8 cellular contexts compared by ENCODE assay signal in the genomic region with DNA sequence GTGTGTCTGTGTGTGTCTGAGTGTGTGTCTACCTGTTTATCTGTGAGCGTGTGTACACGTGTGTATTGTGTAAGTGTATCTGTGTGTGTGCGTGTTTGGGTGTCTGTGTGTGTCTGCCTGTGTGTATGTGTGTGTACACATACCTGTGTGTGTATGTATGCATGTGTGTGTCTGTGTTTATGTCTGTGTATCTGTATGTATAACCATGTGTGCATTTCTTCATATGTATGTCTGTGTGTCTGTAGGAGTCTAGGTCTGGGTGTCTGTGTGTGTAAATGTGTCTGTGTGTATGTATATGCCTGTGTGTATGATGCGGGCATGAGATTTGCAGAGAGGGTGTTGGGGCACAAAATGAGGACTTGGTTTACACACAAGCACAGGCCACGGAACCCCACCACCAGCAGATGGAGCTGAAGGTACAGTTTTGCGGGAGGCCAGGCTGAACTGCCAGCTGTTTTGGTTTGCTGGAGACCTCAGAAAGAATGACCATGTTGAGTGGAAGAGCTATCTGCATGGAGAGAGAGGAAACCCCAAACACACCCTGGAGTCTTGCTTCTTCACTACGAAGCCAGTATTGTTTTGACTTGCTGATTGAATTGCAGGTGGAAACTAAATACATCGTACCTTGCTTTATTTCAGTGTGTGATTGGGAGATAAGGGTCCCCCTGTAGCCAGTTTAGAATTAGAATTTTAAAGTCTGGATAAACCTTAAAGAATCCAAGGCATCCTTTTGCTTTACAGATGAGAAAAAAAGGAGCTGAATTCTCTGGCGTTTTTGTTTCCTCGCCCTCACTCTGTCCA.
DNase-seq lines count a peak whose midpoint lies in the region; ATAC-seq and TF ChIP-seq lines count a peak whose summit lies in the region.

No MANE protein-coding gene starts in this region.

- H4K91ac ChIP-seq in H9 (ENCODE audit: insufficient read length, low read depth, low read length) = no peak overlapping the region

- no peak overlapping the region for H3K4me3 ChIP-seq in prostate gland

- H3K23me2 ChIP-seq in H9 (ENCODE audit: insufficient read length, low read depth, low read length, poor library complexity, severe bottlenecking) = no peaks in the 10 kb centered on the region

- no peak overlapping the region for H2BK12ac ChIP-seq in H9 (ENCODE audit: insufficient read length, low read depth, low read length)

- DNase-seq in NCI-H1436 (lab: John Stamatoyannopoulos, UW) (peak; percentile 25), NCI-H1436 treated with DMSO at 0.1 percent for 48 hours (lab: John Stamatoyannopoulos, UW) (no peak), H9 (peak; percentile 82), NCI-H1092 (lab: John Stamatoyannopoulos, UW) (peak; percentile 65), glutamatergic neuron (peak; percentile 83), prostate gland (ENCODE audit: low spot score) (peak; percentile 35)

- H3K56ac ChIP-seq in H9 (ENCODE audit: insufficient read length, low read depth, low read length) = no peak overlapping the region

- H3K9ac ChIP-seq in H9 (ENCODE audit: extremely low read depth, insufficient read length, low read length) = no peak overlapping the region

- H4K8ac ChIP-seq in H9 (replicated peaks; ENCODE audit: insufficient read length, low read depth, low read length) = no peak overlapping the region

- H3K27ac Mint-ChIP-seq in H9 (peak overlapping the region in 2 of 3 experiments; percentile 9 to 14; a peak in 4 of 7 replicates), glutamatergic neuron (ENCODE audit: unreplicated experiment) (peak overlapping the region; percentile 15)

- H2AK5ac ChIP-seq in H9 (ENCODE audit: insufficient read length, low read length) = no peak overlapping the region

- no peaks in the 10 kb centered on the region for H3K79me1 ChIP-seq in H9 (ENCODE audit: insufficient read depth, low read depth, low read length, poor library complexity, severe bottlenecking)

- H3K18ac ChIP-seq in H9 (ENCODE audit: insufficient read length, low read depth, low read length) = no peak overlapping the region

- no peaks in the 10 kb centered on the region; a peak in 2 of 5 replicates for H3K9me3 Mint-ChIP-seq in H9
- peaks cover 10% of the 10 kb centered on the region for H3K9me3 Mint-ChIP-seq in glutamatergic neuron (ENCODE audit: unreplicated experiment)

- H3K4me1 Mint-ChIP-seq in H9 = peaks cover 62 to 65% of the 10 kb centered on the region in 2 experiments
- peaks cover 32% of the 10 kb centered on the region for H3K4me1 Mint-ChIP-seq in glutamatergic neuron (ENCODE audit: low read depth, unreplicated experiment)

- no peak overlapping the region for H2AFZ ChIP-seq in H9 (ENCODE audit: low read length)

- H3K4me2 ChIP-seq in H9 (ENCODE audit: insufficient read depth, insufficient read length, low read length) = no peak overlapping the region

- H3K4me3 Mint-ChIP-seq in H9 = no peak overlapping the region
- no peak overlapping the region for H3K4me3 Mint-ChIP-seq in glutamatergic neuron (ENCODE audit: unreplicated experiment)

- no peaks in the 10 kb centered on the region for H4K20me1 ChIP-seq in H9 (ENCODE audit: control insufficient read depth, insufficient read depth, insufficient read length)

- H3K27ac ChIP-seq in H9 (ENCODE audit: insufficient read length, low read depth, low read length) (no peak overlapping the region), VCaP (no peak overlapping the region), prostate gland (no peak overlapping the region)

- no peaks in the 10 kb centered on the region for H3K79me2 ChIP-seq in H9 (ENCODE audit: insufficient read depth, low read length)

- TF ChIP-seq CTCF in H9 (conservative IDR thresholded peaks at IDR 0.05) (peak; percentile 87), VCaP (conservative IDR thresholded peaks at IDR 0.05) (peak; percentile 91), glutamatergic neuron (IDR thresholded peaks at IDR 0.05; ENCODE audit: partially characterized antibody, unreplicated experiment) (peak; percentile 54), prostate gland (IDR thresholded peaks at IDR 0.05) (peak in 3 of 4 experiments; percentile 45 to 64 (median 57))

- H3K9me3 ChIP-seq in H9 (ENCODE audit: control insufficient read depth, low read depth, low read length) (no peaks in the 10 kb centered on the region), prostate gland (no peaks in the 10 kb centered on the region)

- H2BK120ac ChIP-seq in H9 (ENCODE audit: low read depth, low read length, poor library complexity, severe bottlenecking) = no peak overlapping the region

- no peak for TF ChIP-seq POLR2A in prostate gland (IDR thresholded peaks at IDR 0.05)

- H3K14ac ChIP-seq in H9 (ENCODE audit: insufficient read depth, low read length) = no peak overlapping the region

- no peak overlapping the region for H2BK15ac ChIP-seq in H9 (ENCODE audit: low read depth, low read length)

- H4K5ac ChIP-seq in H9 (ENCODE audit: insufficient read length, low read depth, low read length) = no peak overlapping the region

- no peaks in the 10 kb centered on the region for H3K27me3 ChIP-seq in H9 (ENCODE audit: insufficient read depth, low read length)
- peaks cover 2% of the 10 kb centered on the region for H3K27me3 ChIP-seq in prostate gland (replicated peaks; ENCODE audit: insufficient read depth)

- H2BK5ac ChIP-seq in H9 (ENCODE audit: insufficient read length, low read length) = no peak overlapping the region

- no peak overlapping the region for H2BK20ac ChIP-seq in H9 (ENCODE audit: low read depth, low read length, poor library complexity, severe bottlenecking)

- H3K4me1 ChIP-seq in H9 (ENCODE audit: insufficient read depth, low read length) = peaks cover 10% of the 10 kb centered on the region; the same call in 1 of the 2 replicates
- H3K4me1 ChIP-seq in prostate gland (replicated peaks) = no peaks in the 10 kb centered on the region

- intact Hi-C loops in prostate gland (cut with DNase I) = loop anchor here (5.0 kb wide), 1 partner anchor 165 kb away; no protein-coding TSS in a partner anchor

- H3K4ac ChIP-seq in H9 (ENCODE audit: low read depth, low read length) = no peak overlapping the region

- H3K23ac ChIP-seq in H9 (ENCODE audit: insufficient read length, low read depth, low read length) = no peak overlapping the region

- H3K27me3 Mint-ChIP-seq in H9 (ENCODE audit: low read depth) = no peaks in the 10 kb centered on the region
- peaks cover 9% of the 10 kb centered on the region for H3K27me3 Mint-ChIP-seq in glutamatergic neuron (ENCODE audit: unreplicated experiment)

- WGBS in H9 (ENCODE audit: extremely low coverage, insufficient read length, low lambda C conversion rate) = no CpG with 5 or more reads among the region's 10 CpGs
- 52% methylated on average over 10 of the region's 10 CpGs for WGBS in prostate gland

- H3K36me3 ChIP-seq in prostate gland = no peaks in the 10 kb centered on the region

- no peaks in the 10 kb centered on the region; a peak in 1 of 7 replicates for H3K36me3 Mint-ChIP-seq in H9 (ENCODE audit: insufficient read depth in 1 of 3, low read depth in 3 of 3)
- no peaks in the 10 kb centered on the region for H3K36me3 Mint-ChIP-seq in glutamatergic neuron (ENCODE audit: unreplicated experiment)

- no peak for ATAC-seq in HG03135 (IDR thresholded peaks at IDR 0.05; ENCODE audit: unreplicated experiment)

- no peak overlapping the region for H3T11ph ChIP-seq in H9 (ENCODE audit: low read length)
